8 cellular contexts compared by ENCODE assay signal in the genomic region with DNA sequence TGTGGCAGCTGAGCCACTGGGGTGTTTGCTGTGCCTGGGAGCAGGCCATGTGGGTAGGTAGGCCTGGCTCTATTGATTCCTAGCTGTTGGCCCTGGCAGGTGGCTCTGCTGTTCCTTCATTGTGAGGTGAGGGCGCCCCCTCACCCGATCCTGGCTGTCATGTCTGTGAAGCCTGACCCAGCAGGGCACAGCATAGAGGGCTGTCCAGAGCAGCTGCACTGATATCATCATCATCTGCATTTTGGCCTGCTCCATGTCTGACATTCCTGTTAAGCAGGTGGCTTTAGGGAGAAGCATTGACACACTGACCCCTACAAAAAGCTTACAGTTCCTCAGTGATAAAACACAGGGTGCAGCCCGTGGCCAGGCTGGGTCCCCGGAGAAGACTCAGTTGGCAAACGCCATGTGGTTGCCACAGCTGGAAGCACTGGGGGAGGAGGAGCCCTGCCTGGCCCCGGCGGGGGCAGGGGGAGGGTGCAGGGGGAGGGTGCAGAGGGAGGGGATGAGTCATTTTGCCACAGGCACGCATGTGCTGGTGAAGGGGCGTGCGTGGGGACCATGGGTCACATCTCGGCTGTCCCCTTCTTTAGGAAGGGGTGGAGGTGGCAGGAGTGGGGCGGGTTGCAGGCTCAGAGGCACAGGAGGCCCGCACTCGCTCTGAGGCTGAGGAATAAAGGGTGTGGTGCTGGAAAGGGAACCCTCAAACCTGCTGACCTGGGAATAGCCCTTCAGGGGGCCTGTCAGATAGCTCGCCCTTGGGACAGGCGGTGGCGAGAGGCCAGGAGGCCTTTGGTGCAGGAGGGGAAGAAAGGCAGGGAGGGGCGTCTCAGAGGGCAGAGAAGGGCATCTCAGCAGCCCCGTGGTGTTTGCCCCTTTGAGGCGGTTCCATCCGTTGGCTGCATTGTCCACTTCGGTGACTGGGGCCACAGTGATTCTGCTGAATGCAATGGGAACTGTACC. TPM values are rescaled to one million over a fixed set of nuclear protein-coding genes. Genes with fewer than 3 reads are reported as not detected.
DNase-seq lines count a peak whose midpoint lies in the region; ATAC-seq and TF ChIP-seq lines count a peak whose summit lies in the region.

No MANE protein-coding gene starts in this region.

- H3K9ac ChIP-seq in colonic mucosa (ENCODE audit: low read depth in 2 of 2, low read length in 2 of 2): peak overlapping the region; percentile 13 to 61

- H3K27ac ChIP-seq in colonic mucosa: peak overlapping the region; percentile 22

- H3K4me1 ChIP-seq in colonic mucosa: no peaks in the 10 kb centered on the region

- no peaks in the 10 kb centered on the region for H3K27me3 ChIP-seq in colonic mucosa

- H3K4me3 ChIP-seq in colonic mucosa: no peak overlapping the region

- H3K9me3 ChIP-seq in colonic mucosa: no peaks in the 10 kb centered on the region

- intact Hi-C loops in colonic mucosa (cut with DNase I): no loop called here

- no peak for TF ChIP-seq POLR2A in GM18505 (IDR thresholded peaks at IDR 0.05; ENCODE audit: borderline replicate concordance, extremely low read depth, insufficient read depth, insufficient read length)

- no peaks in the 10 kb centered on the region for H3K36me3 ChIP-seq in colonic mucosa

- ATAC-seq in HG02588 (IDR thresholded peaks at IDR 0.05; ENCODE audit: unreplicated experiment): peak; percentile 30
- no peak for ATAC-seq in GM18505 (IDR thresholded peaks at IDR 0.05; ENCODE audit: unreplicated experiment)

- TF ChIP-seq CTCF in colonic mucosa (IDR thresholded peaks at IDR 0.05): no peak

- DNase-seq in CD1c-positive myeloid dendritic cell (ENCODE audit: extremely low spot score) (peak; percentile 71), T-helper 9 cell (peak; percentile 71), colonic mucosa (no peak), EL (no peak), NCI-H187 (lab: John Stamatoyannopoulos, UW) (no peak)
- DNase-seq in stimulated activated CD8-positive, alpha-beta memory T cell treated with anti-CD3 and anti-CD28 coated beads, Interleukin-15, amount 100 ng/mL, for 48 hours (ENCODE audit: low read depth in 2 of 2): peak; percentile 87

RNA-seq across cellular contexts. Expression of gene IKZF1, which starts 31.6 kb away (rescaled TPM):
- total RNA-seq in colonic mucosa: 1 to 10 TPM; 4.9 to 5.6 TPM

Comparison
In these comparisons a context has a peak if more than half of its experiments do, and no peak if none do; other contexts are left out.
1. DNase-seq: peak in CD1c-positive myeloid dendritic cell (single experiment), T-helper 9 cell (single experiment) and stimulated activated CD8-positive, alpha-beta memory T cell treated with anti-CD3 and anti-CD28 coated beads, Interleukin-15, amount 100 ng/mL, for 48 hours (2 of 2); none in colonic mucosa (single experiment), EL (single experiment) and NCI-H187 (0 of 2).